1 cellular context compared by ENCODE assay signal in genomic region chr12:93426406-93426805, GRCh38.
TF ChIP-seq lines count a peak whose summit lies in the region.

No MANE protein-coding gene starts in this region.

TF ChIP-seq in GM23338, 12 proteins besides CTCF, POLR2A, EP300 and RAD21 (continued from another document):
- TF ChIP-seq ZNF462 (CRISPR knock-in tag; IDR thresholded peaks at IDR 0.05) (no peak), CREB1 (CRISPR knock-in tag; IDR thresholded peaks at IDR 0.05; ENCODE audit: low read depth) (no peak), JUNB (IDR thresholded peaks at IDR 0.05; ENCODE audit: unreplicated experiment) (no peak)
TF ChIP-seq in GM23338: peak in this region for 0.
